17 cellular contexts compared by ENCODE assay signal in genomic region chr2:45452866-45453265, GRCh38.
A peak's percentile ranks its signal among the peaks of the same experiment; 100 is the strongest.
DNase-seq lines count a peak whose midpoint lies in the region; ATAC-seq and TF ChIP-seq lines count a peak whose summit lies in the region.
"Had no signal": no experiment of that assay in that cellular context is flagged by ENCODE, and none has a peak within 500 bp of the region (broad histone marks: within the 10 kb centered on the region; RNA-seq: fewer than 3 reads in every experiment).

No MANE protein-coding gene starts in this region.

- no peaks in the 10 kb centered on the region for H3K27me3 ChIP-seq in dorsolateral prefrontal cortex
- H3K27me3 ChIP-seq in effector memory CD4-positive, alpha-beta T cell (replicated peaks; ENCODE audit: control insufficient read depth, insufficient read depth, low read length, poor library complexity, severe bottlenecking) = no peaks in the 10 kb centered on the region
- H3K27me3 ChIP-seq: spleen, thyroid gland had no signal

- TF ChIP-seq CTCF in AG09319 (IDR thresholded peaks at IDR 0.05; ENCODE audit: low read depth, low read length) = no peak
- TF ChIP-seq CTCF in fibroblast of mammary gland (conservative IDR thresholded peaks at IDR 0.05; ENCODE audit: control insufficient read depth, insufficient read depth, low read depth, low read length) = no peak
- TF ChIP-seq CTCF in dorsolateral prefrontal cortex (IDR thresholded peaks at IDR 0.05 in 54 of 56, conservative IDR thresholded peaks at IDR 0.05 in 2 of 56; ENCODE audit: low read depth in 1 of 56, partially characterized antibody in 56 of 56) = no peak

- no peak overlapping the region for H3K27ac ChIP-seq in dorsolateral prefrontal cortex
- H3K27ac ChIP-seq in effector memory CD4-positive, alpha-beta T cell (ENCODE audit: insufficient read depth, low read length, poor library complexity, severe bottlenecking) = no peak overlapping the region
- H3K27ac ChIP-seq: lower lobe of right lung, spleen, thyroid gland had no signal

- ATAC-seq in sciatic nerve (peak; percentile 93), HG02610 (IDR thresholded peaks at IDR 0.05; ENCODE audit: unreplicated experiment) (no peak), GM18868 (IDR thresholded peaks at IDR 0.05; ENCODE audit: unreplicated experiment) (no peak)
- ATAC-seq: lower lobe of right lung had no signal

- H3K36me3 ChIP-seq in effector memory CD4-positive, alpha-beta T cell (ENCODE audit: control insufficient read depth, insufficient read depth, low read length) = no peaks in the 10 kb centered on the region
- H3K36me3 ChIP-seq: lower lobe of right lung, spleen, thyroid gland had no signal

- H3K4me1 ChIP-seq in effector memory CD4-positive, alpha-beta T cell (ENCODE audit: control insufficient read depth, insufficient read depth, low read length, poor library complexity, severe bottlenecking) = no peaks in the 10 kb centered on the region
- H3K4me1 ChIP-seq: lower lobe of right lung, spleen, thyroid gland had no signal

- intact Hi-C loops in sciatic nerve (cut with DNase I) (no loop called here), dorsolateral prefrontal cortex (cut with DNase I) (no loop called here)

- H3K9me3 ChIP-seq in effector memory CD4-positive, alpha-beta T cell (ENCODE audit: control insufficient read depth, low read length) = no peaks in the 10 kb centered on the region
- H3K9me3 ChIP-seq: lower lobe of right lung, spleen, thyroid gland had no signal

- no peak overlapping the region for H3K4me3 ChIP-seq in fibroblast of mammary gland (ENCODE audit: control insufficient read depth, low read depth, low read length)
- no peak overlapping the region for H3K4me3 ChIP-seq in dorsolateral prefrontal cortex
- H3K4me3 ChIP-seq in effector memory CD4-positive, alpha-beta T cell (ENCODE audit: insufficient read depth, low read depth, low read length, poor library complexity, severe bottlenecking) = no peak overlapping the region
- H3K4me3 ChIP-seq: lower lobe of right lung, spleen, thyroid gland had no signal

- DNase-seq in AG09319 (ENCODE audit: extremely low read depth, low read depth) (peak; percentile 78), NAMALWA (ENCODE audit: low spot score) (peak; percentile 68), fibroblast of mammary gland (ENCODE audit: low read depth) (peak; percentile 92), sciatic nerve (ENCODE audit: low spot score) (no peak), dorsolateral prefrontal cortex (no peak)
- DNase-seq in effector memory CD4-positive, alpha-beta T cell = no peak
- DNase-seq: activated CD4-positive, alpha-beta T cell treated with anti-CD3 and anti-CD28 coated beads for 48 hours; activated T-cell treated with anti-CD3 and anti-CD28 coated beads, Interleukin-2, amount 50 U/mL, for 48 hours; C1 segment of cervical spinal cord; KBM-7; lower lobe of right lung; NCI-H1436 treated with DMSO at 0.1 percent for 48 hours; RPMI8226; spleen; thyroid gland had no signal

Comparison
In these comparisons a context has a peak if more than half of its experiments do, and no peak if none do; other contexts are left out.
1. DNase-seq: peak in AG09319 (single experiment), NAMALWA (single experiment) and fibroblast of mammary gland (single experiment); none in sciatic nerve (single experiment), dorsolateral prefrontal cortex (0 of 10) and effector memory CD4-positive, alpha-beta T cell (0 of 3).